ENCODE assay signal across 18 cellular contexts in genomic region chr10:133343557-133343956, GRCh38. TPM values are rescaled to one million over a fixed set of nuclear protein-coding genes. Genes with fewer than 3 reads are reported as not detected.
DNase-seq lines count a peak whose midpoint lies in the region; ATAC-seq, FAIRE-seq and TF ChIP-seq lines count a peak whose summit lies in the region.
"Had no signal": no experiment of that assay in that cellular context is flagged by ENCODE, and none has a peak within 500 bp of the region (broad histone marks: within the 10 kb centered on the region; RNA-seq: fewer than 3 reads in every experiment).

No MANE protein-coding gene starts in this region.

- TF ChIP-seq CTCF in HCT116 (IDR thresholded peaks at IDR 0.05 in 2 of 3, conservative IDR thresholded peaks at IDR 0.05 in 1 of 3; ENCODE audit: borderline replicate concordance in 1 of 3, insufficient read depth in 1 of 3, low read depth in 2 of 3, low read length in 2 of 3): no peak
- TF ChIP-seq CTCF in bronchial epithelial cell (IDR thresholded peaks at IDR 0.05; ENCODE audit: insufficient read depth, low read length, severe bottlenecking): no peak

- no peaks in the 10 kb centered on the region for H3K9me2 ChIP-seq in HCT116 (ENCODE audit: insufficient read depth)

- no peak for ATAC-seq in HCT116

- no peak overlapping the region for H3K9ac ChIP-seq in HCT116 (ENCODE audit: low read length)

- DNase-seq in DMS53 (lab: John Stamatoyannopoulos, UW) (peak; percentile 61), HCT116 (ENCODE audit: low read depth, low spot score) (no peak), bronchial epithelial cell (ENCODE audit: low read depth) (peak; percentile 9), epidermal melanocyte (ENCODE audit: insufficient read length, low spot score) (no peak), NCI-H2081 (lab: John Stamatoyannopoulos, UW) (no peak)
- DNase-seq: AML-193, DND-41, KBM-7, NCI-H1105, NCI-H1694, NCI-H510A, NCI-H748 treated with DMSO at 0.1 percent for 48 hours, OCI-M1, SHP77, T-helper 1 cell had no signal

- POLR2A ChIA-PET in HCT116 (lab: Charles Lee): no interaction called here

- no peaks in the 10 kb centered on the region for H3K9me3 ChIP-seq in HCT116 (ENCODE audit: control insufficient read depth in 1 of 2, insufficient read depth in 1 of 2, low read depth in 1 of 2, low read length in 2 of 2)
- H3K9me3 ChIP-seq: HAP-1 had no signal

- FAIRE-seq in bronchial epithelial cell (lab: Jason Lieb, UNC): no peak

- H3K27me3 ChIP-seq in HCT116 (ENCODE audit: insufficient read depth, low read length) (no peaks in the 10 kb centered on the region), bronchial epithelial cell (ENCODE audit: control insufficient read depth, insufficient read depth, low read length) (no peaks in the 10 kb centered on the region)

- no TSS peak for BruUV-seq in HCT116 (replicated peaks; lab: Mats Ljungman, UMichigan)

- CTCF ChIA-PET in HCT116 (lab: Charles Lee): no interaction called here

- H3K4me2 ChIP-seq in HCT116 (ENCODE audit: low read length): peak overlapping the region; percentile 33

- no peaks in the 10 kb centered on the region for H3K36me3 ChIP-seq in HCT116 (ENCODE audit: control insufficient read depth in 1 of 2, insufficient read depth in 2 of 2, low read length in 2 of 2)
- no peaks in the 10 kb centered on the region for H3K36me3 ChIP-seq in bronchial epithelial cell (ENCODE audit: control insufficient read depth, insufficient read depth, low read length)
- H3K36me3 ChIP-seq: HAP-1 had no signal

- no peak overlapping the region for H3K27ac ChIP-seq in HCT116 (ENCODE audit: low read depth, low read length)
- H3K27ac ChIP-seq: SK-N-MC had no signal

- no peaks in the 10 kb centered on the region for H4K20me1 ChIP-seq in HCT116 (ENCODE audit: insufficient read depth)

- peaks cover 0 to 8% of the 10 kb centered on the region in 2 experiments; a peak in 1 of 4 replicates for H3K4me1 ChIP-seq in HCT116 (ENCODE audit: control insufficient read depth in 1 of 2, insufficient read depth in 2 of 2, low read length in 2 of 2)
- H3K4me1 ChIP-seq: HAP-1 had no signal

- TF ChIP-seq POLR2A in HCT116 (IDR thresholded peaks at IDR 0.05; ENCODE audit: borderline replicate concordance, extremely low read depth, insufficient read depth, insufficient read length): no peak

- no peak for TF ChIP-seq RAD21 in HCT116 (IDR thresholded peaks at IDR 0.05; ENCODE audit: low read depth)

- no peak overlapping the region for H3K4me3 ChIP-seq in HCT116 (replicated peaks in 1 of 2; ENCODE audit: low read depth in 1 of 2, low read length in 2 of 2)
- no peak overlapping the region for H3K4me3 ChIP-seq in bronchial epithelial cell (ENCODE audit: low read depth, low read length)
- H3K4me3 ChIP-seq: HAP-1, SK-N-MC had no signal

- H2AFZ ChIP-seq in HCT116 (ENCODE audit: low read depth, low read length, poor library complexity, severe bottlenecking): no peak overlapping the region

- RAD21 ChIA-PET in HCT116 (lab: Charles Lee; ENCODE audit: low non-redundant PET in 1 of 2, low total read pairs in 2 of 2, uncharacterized antibody in 2 of 2, unreplicated experiment in 2 of 2): no interaction called here

- intact Hi-C loops in HCT116 (cut with micrococcal nuclease): no loop called here

- H3K79me2 ChIP-seq in HCT116 (ENCODE audit: insufficient read depth, low read length): no peaks in the 10 kb centered on the region

TF ChIP-seq in HCT116, 20 proteins besides CTCF, POLR2A, EP300 and RAD21:
- TF ChIP-seq ELF1 (IDR thresholded peaks at IDR 0.05; ENCODE audit: borderline replicate concordance, low read depth) (no peak), SIN3A (IDR thresholded peaks at IDR 0.05; ENCODE audit: low read depth) (no peak), YY1 (IDR thresholded peaks at IDR 0.05; ENCODE audit: extremely low read depth, insufficient replicate concordance, low read depth, low read length) (no peak), EGR1 (IDR thresholded peaks at IDR 0.05; ENCODE audit: low read depth) (no peak), SRF (IDR thresholded peaks at IDR 0.05; ENCODE audit: low read depth) (no peak), EZH2 (IDR thresholded peaks at IDR 0.05) (no peak), TCF7L2 (IDR thresholded peaks at IDR 0.05; ENCODE audit: borderline replicate concordance, extremely low read depth, insufficient read depth, insufficient read length) (no peak), CEBPB (IDR thresholded peaks at IDR 0.05; ENCODE audit: low read depth) (no peak), ZNF274 (IDR thresholded peaks at IDR 0.05; ENCODE audit: low read depth, low read length) (no peak), CBX3 (IDR thresholded peaks at IDR 0.05; ENCODE audit: low read depth) (no peak), JUND (IDR thresholded peaks at IDR 0.05) (no peak), SP1 (IDR thresholded peaks at IDR 0.05; ENCODE audit: low read depth) (no peak), FOSL1 (IDR thresholded peaks at IDR 0.05; ENCODE audit: low read depth) (no peak), EZH2phosphoT487 (IDR thresholded peaks at IDR 0.05; ENCODE audit: borderline replicate concordance) (no peak), ZFX (IDR thresholded peaks at IDR 0.05) (no peak)
- TF ChIP-seq, protein P1, sequence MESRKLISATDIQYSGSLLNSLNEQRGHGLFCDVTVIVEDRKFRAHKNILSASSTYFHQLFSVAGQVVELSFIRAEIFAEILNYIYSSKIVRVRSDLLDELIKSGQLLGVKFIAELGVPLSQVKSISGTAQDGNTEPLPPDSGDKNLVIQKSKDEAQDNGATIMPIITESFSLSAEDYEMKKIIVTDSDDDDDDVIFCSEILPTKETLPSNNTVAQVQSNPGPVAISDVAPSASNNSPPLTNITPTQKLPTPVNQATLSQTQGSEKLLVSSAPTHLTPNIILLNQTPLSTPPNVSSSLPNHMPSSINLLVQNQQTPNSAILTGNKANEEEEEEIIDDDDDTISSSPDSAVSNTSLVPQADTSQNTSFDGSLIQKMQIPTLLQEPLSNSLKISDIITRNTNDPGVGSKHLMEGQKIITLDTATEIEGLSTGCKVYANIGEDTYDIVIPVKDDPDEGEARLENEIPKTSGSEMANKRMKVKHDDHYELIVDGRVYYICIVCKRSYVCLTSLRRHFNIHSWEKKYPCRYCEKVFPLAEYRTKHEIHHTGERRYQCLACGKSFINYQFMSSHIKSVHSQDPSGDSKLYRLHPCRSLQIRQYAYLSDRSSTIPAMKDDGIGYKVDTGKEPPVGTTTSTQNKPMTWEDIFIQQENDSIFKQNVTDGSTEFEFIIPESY (IDR thresholded peaks at IDR 0.05; ENCODE audit: extremely low read depth, insufficient replicate concordance, low read length): no peak
- TF ChIP-seq, protein P2, sequence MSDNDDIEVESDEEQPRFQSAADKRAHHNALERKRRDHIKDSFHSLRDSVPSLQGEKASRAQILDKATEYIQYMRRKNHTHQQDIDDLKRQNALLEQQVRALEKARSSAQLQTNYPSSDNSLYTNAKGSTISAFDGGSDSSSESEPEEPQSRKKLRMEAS (IDR thresholded peaks at IDR 0.05): no peak
- TF ChIP-seq, protein P3, sequence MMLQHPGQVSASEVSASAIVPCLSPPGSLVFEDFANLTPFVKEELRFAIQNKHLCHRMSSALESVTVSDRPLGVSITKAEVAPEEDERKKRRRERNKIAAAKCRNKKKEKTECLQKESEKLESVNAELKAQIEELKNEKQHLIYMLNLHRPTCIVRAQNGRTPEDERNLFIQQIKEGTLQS (IDR thresholded peaks at IDR 0.05): no peak

RNA-seq across cellular contexts. Expression of gene PRAP1, which starts 3.6 kb away (rescaled TPM):
- not detected for total RNA-seq in HCT116 (2021; ENCODE audit: unreplicated experiment)
- polyA plus RNA-seq in HCT116 (2012): 0.12 and 0.19 TPM in 2 replicates
- total RNA-seq in bronchial epithelial cell: not detected in 2 replicates
- polyA plus RNA-seq: CD14-positive monocyte had no signal

RNA-seq across cellular contexts. Expression of gene CALY, which starts 6.9 kb away (rescaled TPM):
- total RNA-seq in HCT116 (2021; ENCODE audit: unreplicated experiment): 0.47 TPM
- polyA plus RNA-seq in HCT116 (2012): 0.12 and 0.22 TPM in 2 replicates
- not detected in 2 replicates for total RNA-seq in bronchial epithelial cell
- polyA plus RNA-seq: CD14-positive monocyte had no signal

RNA-seq across cellular contexts. Expression of gene FUOM, which starts 14.3 kb away (rescaled TPM):
- 21.5 TPM for total RNA-seq in HCT116 (2021; ENCODE audit: unreplicated experiment)
- polyA plus RNA-seq in HCT116 (2012): 12.3 and 13.8 TPM in 2 replicates
- total RNA-seq in bronchial epithelial cell: 16.8 and 23.2 TPM in 2 replicates

RNA-seq across cellular contexts. Expression of gene ECHS1, which starts 29.6 kb away (rescaled TPM):
- total RNA-seq in HCT116 (2021; ENCODE audit: unreplicated experiment): 58.0 TPM
- 36.7 and 51.3 TPM in 2 replicates for polyA plus RNA-seq in HCT116 (2012)
- total RNA-seq in bronchial epithelial cell: 44.8 and 49.0 TPM in 2 replicates

RNA-seq across cellular contexts. Expression of gene ZNF511, which starts 34.8 kb away (rescaled TPM):
- total RNA-seq in HCT116 (2021; ENCODE audit: unreplicated experiment): 49.0 TPM
- polyA plus RNA-seq in HCT116 (2012): 54.0 and 68.0 TPM in 2 replicates
- total RNA-seq in bronchial epithelial cell: 16.4 and 23.2 TPM in 2 replicates

Comparison
In these comparisons a context has a peak if more than half of its experiments do, and no peak if none do; other contexts are left out.
1. DNase-seq: peak in DMS53 (single experiment) and bronchial epithelial cell (single experiment); none in HCT116 (single experiment), epidermal melanocyte (single experiment) and NCI-H2081 (0 of 2).